Comparison of ENCODE assay signal across 1 cellular context in the genomic region with DNA sequence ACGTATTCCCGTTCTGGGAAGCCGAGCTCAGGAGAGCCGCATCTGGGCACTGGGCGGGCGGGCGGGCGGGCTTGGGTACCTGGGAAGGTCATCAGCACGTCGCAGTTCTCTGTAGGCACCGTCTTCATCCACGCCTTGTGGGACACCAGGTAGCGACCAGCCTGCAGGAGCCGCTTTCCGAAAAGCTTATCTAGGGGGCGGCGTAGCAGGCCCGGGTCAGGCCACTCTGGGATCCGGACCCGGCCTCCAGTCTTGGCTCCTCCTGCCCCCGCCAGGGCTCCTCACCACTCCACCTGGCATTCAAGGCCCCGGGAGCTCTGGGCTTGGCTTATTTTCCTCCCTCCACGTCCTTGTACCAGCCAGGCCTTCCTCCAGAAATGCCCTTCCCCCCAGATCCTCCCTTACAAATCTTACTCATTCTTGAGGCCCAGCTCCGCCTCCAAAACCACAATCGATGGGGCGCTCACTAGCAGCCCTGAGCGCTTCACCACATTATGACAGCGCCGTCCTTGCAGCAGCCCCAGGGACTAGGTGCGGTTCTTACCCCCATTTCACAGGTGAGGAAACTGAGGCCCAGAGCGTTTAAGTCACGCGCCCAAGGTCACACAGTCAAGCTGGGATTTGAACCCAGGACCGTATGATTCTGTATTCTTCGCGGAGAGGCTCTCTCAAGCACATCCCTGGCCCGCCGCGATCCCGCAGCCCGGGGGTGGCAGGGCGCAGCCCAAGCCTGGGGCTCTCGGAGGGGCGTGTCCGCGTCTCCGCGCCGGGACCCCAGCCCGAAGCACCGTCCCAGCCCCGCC.
TF ChIP-seq lines count a peak whose summit lies in the region.

No MANE protein-coding gene starts in this region.

TF ChIP-seq in endothelial cell of umbilical vein, 7 proteins besides CTCF, POLR2A, EP300 and RAD21:
- TF ChIP-seq JUN (IDR thresholded peaks at IDR 0.05; ENCODE audit: borderline replicate concordance, insufficient read depth, insufficient read length, low read depth), result no peak
